1 cellular context compared by ENCODE assay signal in genomic region chr11:65892661-65893317, GRCh38.
TF ChIP-seq lines count a peak whose summit lies in the region.

No MANE protein-coding gene starts in this region.

TF ChIP-seq in H1, 55 proteins besides CTCF, POLR2A, EP300 and RAD21:
- TF ChIP-seq GABPA (IDR thresholded peaks at IDR 0.05; ENCODE audit: borderline replicate concordance, insufficient read depth, low read length) (no peak), HDAC6 (IDR thresholded peaks at IDR 0.05; ENCODE audit: low read depth, low read length) (no peak), SIRT6 (IDR thresholded peaks at IDR 0.05; ENCODE audit: low read length) (no peak), ZNF274 (IDR thresholded peaks at IDR 0.05; ENCODE audit: borderline replicate concordance, extremely low read depth, low read length) (no peak), RNF2 (IDR thresholded peaks at IDR 0.05; ENCODE audit: borderline replicate concordance, low read depth, low read length, missing control alignments, poor library complexity, severe bottlenecking) (no peak), TAF1 (IDR thresholded peaks at IDR 0.05; ENCODE audit: low read depth, low read length) (no peak), CREB1 (IDR thresholded peaks at IDR 0.05) (no peak), BCL11A (IDR thresholded peaks at IDR 0.05; ENCODE audit: low read depth in 2 of 2, low read length in 2 of 2) (no peak), BACH1 (IDR thresholded peaks at IDR 0.05; ENCODE audit: low read length) (no peak)
- TF ChIP-seq, protein P1, sequence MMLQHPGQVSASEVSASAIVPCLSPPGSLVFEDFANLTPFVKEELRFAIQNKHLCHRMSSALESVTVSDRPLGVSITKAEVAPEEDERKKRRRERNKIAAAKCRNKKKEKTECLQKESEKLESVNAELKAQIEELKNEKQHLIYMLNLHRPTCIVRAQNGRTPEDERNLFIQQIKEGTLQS (IDR thresholded peaks at IDR 0.05; ENCODE audit: insufficient read depth, low read depth, low read length) = no peak
